Comparison of ENCODE assay signal across 21 cellular contexts in the genomic region with DNA sequence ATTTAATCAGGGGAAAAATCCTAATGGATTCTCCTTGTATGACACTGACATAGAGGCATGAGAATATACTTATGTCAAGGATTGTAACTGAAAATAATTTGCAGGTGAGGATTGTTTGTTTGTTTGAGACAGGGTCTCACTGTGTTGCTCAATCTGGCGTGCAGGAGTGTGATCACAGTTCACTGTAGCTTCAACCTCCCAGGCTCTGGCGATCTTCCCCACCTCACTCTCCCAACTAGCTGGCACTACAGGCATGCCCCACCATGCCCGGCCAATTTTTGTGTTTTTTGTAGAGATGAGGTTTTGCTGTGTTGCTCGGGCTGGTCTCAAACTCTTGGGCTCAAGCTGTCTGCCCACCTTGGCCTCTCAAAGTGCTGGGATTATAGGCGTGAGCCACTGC.
"Had no signal": no experiment of that assay in that cellular context is flagged by ENCODE, and none has a peak within 500 bp of the region (broad histone marks: within the 10 kb centered on the region; RNA-seq: fewer than 3 reads in every experiment).

No MANE protein-coding gene starts in this region.

- H3K4me3 ChIP-seq: breast epithelium, gastrocnemius medialis, heart right ventricle, lung, mucosa of descending colon, upper lobe of left lung had no signal

- DNase-seq: activated CD4-positive, alpha-beta T cell treated with anti-CD3 and anti-CD28 coated beads, Interleukin-2, amount 10 ng/mL, durations not matched to agents 24 days and 14 days; activated CD4-positive, CD25-positive, alpha-beta regulatory T cell; activated CD8-positive, alpha-beta memory T cell treated with anti-CD3 and anti-CD28 coated beads for 24 hours; activated gamma-delta T cell treated with Interleukin-2 at 50 U/mL for 16 hours; activated naive CD8-positive, alpha-beta T cell treated with anti-CD3 and anti-CD28 coated beads for 36 hours; cerebellar nuclear complex; effector memory CD4-positive, alpha-beta T cell; gastrocnemius medialis; heart right ventricle; left colon; mucosa of descending colon; naive thymus-derived CD4-positive, alpha-beta T cell; posterior cingulate gyrus; retina; stimulated activated CD4-positive, alpha-beta T cell treated with anti-CD3 and anti-CD28 coated beads, Interleukin-4, amount 100 ng/mL, for 24 hours; stimulated activated naive CD4-positive, alpha-beta T cell treated with Interleukin-2 at 50 U/mL for 16 hours; SW 1271; upper lobe of left lung had no signal

- H3K36me3 ChIP-seq: breast epithelium, gastrocnemius medialis, heart right ventricle, neutrophil, upper lobe of left lung had no signal

- H3K27ac ChIP-seq: breast epithelium, gastrocnemius medialis, heart right ventricle, neutrophil, upper lobe of left lung had no signal

- H3K4me1 ChIP-seq: breast epithelium, gastrocnemius medialis, upper lobe of left lung had no signal

- H3K27ac Mint-ChIP-seq: activated CD4-positive, alpha-beta T cell treated with anti-CD3 and anti-CD28 coated beads, Interleukin-2, amount 10 ng/mL, durations not matched to agents 24 days and 14 days; activated naive CD8-positive, alpha-beta T cell treated with anti-CD3 and anti-CD28 coated beads for 36 hours; naive thymus-derived CD4-positive, alpha-beta T cell had no signal

- H3K27me3 ChIP-seq: breast epithelium, gastrocnemius medialis, heart right ventricle, upper lobe of left lung had no signal

- H3K4me3 Mint-ChIP-seq: activated CD4-positive, alpha-beta T cell treated with anti-CD3 and anti-CD28 coated beads, Interleukin-2, amount 10 ng/mL, durations not matched to agents 24 days and 14 days; activated naive CD8-positive, alpha-beta T cell treated with anti-CD3 and anti-CD28 coated beads for 36 hours; naive thymus-derived CD4-positive, alpha-beta T cell had no signal

- H3K9me3 ChIP-seq: breast epithelium, gastrocnemius medialis, heart right ventricle, mucosa of descending colon, neutrophil, upper lobe of left lung had no signal

- H3K36me3 Mint-ChIP-seq: naive thymus-derived CD4-positive, alpha-beta T cell had no signal
